ENCODE assay signal across 13 cellular contexts in the genomic region with DNA sequence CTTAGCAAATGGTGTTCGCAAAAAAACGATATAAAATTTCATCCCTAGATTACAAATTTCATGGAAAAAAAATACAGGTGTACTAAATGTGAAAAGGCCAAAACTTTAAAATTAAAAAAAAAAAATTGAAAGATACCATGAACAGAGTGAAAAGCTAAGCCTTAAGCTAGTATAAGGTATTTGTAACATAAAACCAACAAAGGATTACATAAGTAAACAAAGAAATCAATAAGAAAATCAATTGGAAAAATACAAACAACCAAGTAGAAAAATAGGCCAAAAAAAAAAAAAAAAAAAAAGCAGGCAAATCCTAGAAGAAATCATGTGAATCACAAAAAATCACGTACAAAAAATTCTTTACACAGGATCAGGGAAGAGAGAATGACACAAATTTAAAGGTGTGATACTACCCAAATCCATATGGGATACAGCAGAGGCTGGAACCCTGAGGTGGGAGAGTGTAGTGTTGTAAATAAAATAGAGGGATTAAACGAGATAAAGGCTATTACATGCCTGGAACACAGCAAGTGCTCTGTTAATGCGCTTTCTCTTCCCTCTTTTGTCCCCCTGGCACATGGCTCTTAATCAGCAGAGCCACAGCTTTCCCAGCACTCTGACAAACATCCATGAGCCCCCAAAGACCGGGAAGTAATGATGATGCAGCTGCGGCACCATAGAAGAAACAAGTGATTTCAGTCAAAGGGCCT.
DNase-seq lines count a peak whose midpoint lies in the region; ATAC-seq and TF ChIP-seq lines count a peak whose summit lies in the region.
"Had no signal": no experiment of that assay in that cellular context is flagged by ENCODE, and none has a peak within 500 bp of the region (broad histone marks: within the 10 kb centered on the region; RNA-seq: fewer than 3 reads in every experiment).

No MANE protein-coding gene starts in this region.

- no peak overlapping the region for H2BK5ac ChIP-seq in mesendoderm (ENCODE audit: low read length)

- H2BK120ac ChIP-seq in mesendoderm (ENCODE audit: low read depth, low read length): no peak overlapping the region

- DNase-seq in left ventricle myocardium inferior (no peak), left ventricle myocardium superior (no peak), mesendoderm (peak; percentile 39)
- DNase-seq in activated effector memory CD4-positive, alpha-beta T cell treated with Interleukin-2 at 50 U/mL for 16 hours: no peak
- no peak for DNase-seq in stimulated activated CD4-positive, alpha-beta T cell treated with anti-CD3 and anti-CD28 coated beads, Interleukin-4, amount 100 ng/mL, for 4 hours
- no peak for DNase-seq in CD4-positive, alpha-beta memory T cell
- DNase-seq: GOT3, NCI-H1105 treated with DMSO at 0.1 percent for 48 hours, NCI-H187, NCI-H526 had no signal

- H3K4me2 ChIP-seq in mesendoderm (ENCODE audit: low read length): no peak overlapping the region

- no peak for ATAC-seq in left ventricle myocardium superior
- ATAC-seq: K562, Panc1 had no signal

- POLR2A ChIA-PET in CD4-positive, alpha-beta memory T cell (lab: Charles Lee; ENCODE audit: partially characterized antibody): no interaction called here

- no peaks in the 10 kb centered on the region for H3K27me3 ChIP-seq in left ventricle myocardium inferior (ENCODE audit: low read depth)
- H3K27me3 ChIP-seq in mesendoderm (ENCODE audit: insufficient read depth, low read length, poor library complexity): no peaks in the 10 kb centered on the region
- no peaks in the 10 kb centered on the region for H3K27me3 ChIP-seq in CD4-positive, alpha-beta memory T cell (ENCODE audit: insufficient read depth, low read length)

- CTCF ChIA-PET in CD4-positive, alpha-beta memory T cell (lab: Charles Lee; ENCODE audit: partially characterized antibody): no interaction called here

- H3K36me3 ChIP-seq in left ventricle myocardium inferior (no peaks in the 10 kb centered on the region), mesendoderm (ENCODE audit: control insufficient read depth, insufficient read depth, low read length) (no peaks in the 10 kb centered on the region)
- H3K36me3 ChIP-seq in CD4-positive, alpha-beta memory T cell (ENCODE audit: insufficient read depth, low read length): no peaks in the 10 kb centered on the region

- H3K4me3 Mint-ChIP-seq in brain: peak overlapping the region in 4 of 5 experiments; percentile 1 to 71 (median 58)
- H3K4me3 Mint-ChIP-seq in CD4-positive, alpha-beta memory T cell: no peak overlapping the region

- intact Hi-C loops in left ventricle myocardium inferior (cut with micrococcal nuclease): no loop called here
- intact Hi-C loops in left ventricle myocardium superior (cut with micrococcal nuclease): no loop called here
- intact Hi-C loops in CD4-positive, alpha-beta memory T cell (cut with micrococcal nuclease): no loop called here

- no peaks in the 10 kb centered on the region for H3K27me3 Mint-ChIP-seq in brain
- H3K27me3 Mint-ChIP-seq in CD4-positive, alpha-beta memory T cell: no peaks in the 10 kb centered on the region

- H3K4ac ChIP-seq in mesendoderm (ENCODE audit: low read depth, low read length): no peak overlapping the region

- no peak overlapping the region for H2AK5ac ChIP-seq in mesendoderm (ENCODE audit: low read length)

- no peak overlapping the region for H4K5ac ChIP-seq in mesendoderm (ENCODE audit: low read length)

- H3K9me3 Mint-ChIP-seq in brain: no peaks in the 10 kb centered on the region
- no peaks in the 10 kb centered on the region for H3K9me3 Mint-ChIP-seq in CD4-positive, alpha-beta memory T cell

- no CpG with 5 or more reads among the region's 7 CpGs for WGBS in mesendoderm (ENCODE audit: extremely low coverage, insufficient coverage, low lambda C conversion rate)

- H3K79me2 ChIP-seq in mesendoderm (ENCODE audit: control insufficient read depth, insufficient read depth, low read length): no peaks in the 10 kb centered on the region

- TF ChIP-seq CTCF in left ventricle myocardium inferior (IDR thresholded peaks at IDR 0.05; ENCODE audit: borderline replicate concordance): no peak
- TF ChIP-seq CTCF in brain (conservative IDR thresholded peaks at IDR 0.05): no peak

- no peak overlapping the region for H3K23ac ChIP-seq in mesendoderm (ENCODE audit: low read length)

- no peaks in the 10 kb centered on the region for H3K79me1 ChIP-seq in mesendoderm (ENCODE audit: low read length)

- H3K4me3 ChIP-seq in left ventricle myocardium inferior: no peak overlapping the region
- no peak overlapping the region for H3K4me3 ChIP-seq in mesendoderm (ENCODE audit: low read length)
- H3K4me3 ChIP-seq in CD4-positive, alpha-beta memory T cell (ENCODE audit: low read length in 2 of 2): no peak overlapping the region
- H3K4me3 ChIP-seq: K562 had no signal

- H3K4me1 ChIP-seq in left ventricle myocardium inferior (peaks cover 47% of the 10 kb centered on the region), mesendoderm (ENCODE audit: control insufficient read depth, low read depth, low read length) (no peaks in the 10 kb centered on the region)
- no peaks in the 10 kb centered on the region for H3K4me1 ChIP-seq in CD4-positive, alpha-beta memory T cell (ENCODE audit: insufficient read depth, low read length)

- no peaks in the 10 kb centered on the region for H3K9me3 ChIP-seq in left ventricle myocardium inferior (replicated peaks)
- H3K9me3 ChIP-seq in CD4-positive, alpha-beta memory T cell (ENCODE audit: control insufficient read depth in 1 of 2, low read length in 2 of 2): no peaks in the 10 kb centered on the region

- peak overlapping the region; percentile 87 to 99 (median 95) for H3K27ac Mint-ChIP-seq in brain
- no peak overlapping the region for H3K27ac Mint-ChIP-seq in CD4-positive, alpha-beta memory T cell

- no peaks in the 10 kb centered on the region for H3K36me3 Mint-ChIP-seq in brain
- H3K36me3 Mint-ChIP-seq in CD4-positive, alpha-beta memory T cell: peaks cover 6 to 29% of the 10 kb centered on the region in 2 donors

- H2BK15ac ChIP-seq in mesendoderm (replicated peaks; ENCODE audit: low read depth): no peak overlapping the region

- no peak overlapping the region for H3K9ac ChIP-seq in mesendoderm (ENCODE audit: low read length)

- no peak overlapping the region for H3K56ac ChIP-seq in mesendoderm (ENCODE audit: low read length)

- H4K8ac ChIP-seq in mesendoderm (ENCODE audit: low read depth, low read length): no peak overlapping the region

- peaks cover 71% of the 10 kb centered on the region for H3K4me1 Mint-ChIP-seq in brain
- H3K4me1 Mint-ChIP-seq in CD4-positive, alpha-beta memory T cell: no peaks in the 10 kb centered on the region

- H3K27ac ChIP-seq in left ventricle myocardium inferior (replicated peaks) (peak overlapping the region; percentile 84), mesendoderm (ENCODE audit: low read depth, low read length) (no peak overlapping the region)
- no peak overlapping the region for H3K27ac ChIP-seq in CD4-positive, alpha-beta memory T cell (ENCODE audit: low read depth, low read length)

- H3K18ac ChIP-seq in mesendoderm (ENCODE audit: low read length): no peak overlapping the region

Comparison
In these comparisons a context has a peak if more than half of its experiments do, and no peak if none do; other contexts are left out.
1. H3K27ac Mint-ChIP-seq: peak in brain (5 of 5); none in CD4-positive, alpha-beta memory T cell (0 of 7).
2. H3K4me3 Mint-ChIP-seq: peak in brain (4 of 5); none in CD4-positive, alpha-beta memory T cell (0 of 8).